Comparison of ENCODE assay signal across 17 cellular contexts in the genomic region with DNA sequence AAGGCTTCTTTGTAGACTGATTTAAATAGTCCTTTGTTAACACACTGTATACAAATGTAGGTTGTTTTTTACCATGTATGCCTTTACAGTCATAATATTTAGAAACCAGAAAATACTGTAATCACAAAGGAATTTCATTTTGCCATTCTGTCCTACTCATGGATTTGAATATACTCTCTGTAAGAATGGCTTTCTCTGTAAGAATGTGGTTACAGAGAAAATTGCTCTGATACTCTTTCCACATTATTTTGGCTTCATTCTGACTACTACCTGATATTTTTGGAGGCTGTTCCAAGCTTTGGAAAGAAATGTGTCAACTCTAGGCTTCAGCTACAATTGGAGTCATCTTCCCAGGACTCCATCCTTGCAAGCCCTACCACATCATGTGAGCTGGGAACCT. TPM values are rescaled to one million over a fixed set of nuclear protein-coding genes. Genes with fewer than 3 reads are reported as not detected.
DNase-seq lines count a peak whose midpoint lies in the region; ATAC-seq and TF ChIP-seq lines count a peak whose summit lies in the region.
"Had no signal": no experiment of that assay in that cellular context is flagged by ENCODE, and none has a peak within 500 bp of the region (broad histone marks: within the 10 kb centered on the region; RNA-seq: fewer than 3 reads in every experiment).

No MANE protein-coding gene starts in this region.

- no peak overlapping the region for H3K27ac ChIP-seq in RWPE2 (ENCODE audit: poor library complexity, severe bottlenecking)
- H3K27ac ChIP-seq: C4-2B, PC-9, SJCRH30 had no signal

- TF ChIP-seq CTCF in RWPE2 (IDR thresholded peaks at IDR 0.05; ENCODE audit: poor library complexity, severe bottlenecking), result no peak

- H3K9me3 ChIP-seq in RWPE2 (ENCODE audit: severe bottlenecking), result no peaks in the 10 kb centered on the region
- H3K9me3 ChIP-seq: SJCRH30 had no signal

- ATAC-seq in RWPE2 (ENCODE audit: low read depth) (peak; percentile 23; the same call in 1 of the 3 replicates), GM18502 (IDR thresholded peaks at IDR 0.05; ENCODE audit: poor library complexity, unreplicated experiment) (no peak), left cardiac atrium (no peak)
- ATAC-seq: HCT116 had no signal

- H3K36me3 ChIP-seq in RWPE2 (ENCODE audit: low read depth), result no peaks in the 10 kb centered on the region
- H3K36me3 ChIP-seq: SJCRH30 had no signal

- in situ Hi-C loops in ACHN (cut with HindIII; ENCODE audit: low pct_ligation_motif_present, low pct_unique_long_range_greater_than_20kb, low sequenced_read_pairs), result no loop called here

- H3K27me3 ChIP-seq in RWPE2 (ENCODE audit: insufficient read depth, poor library complexity, severe bottlenecking), result no peaks in the 10 kb centered on the region
- H3K27me3 ChIP-seq: SJCRH30 had no signal

- no peak overlapping the region for H3K4me3 ChIP-seq in RWPE2 (ENCODE audit: severe bottlenecking)
- H3K4me3 ChIP-seq: PC-9, SJCRH30 had no signal

- intact Hi-C loops in left cardiac atrium (cut with DNase I), result no loop called here

- no peaks in the 10 kb centered on the region for H3K4me1 ChIP-seq in RWPE2 (ENCODE audit: insufficient read depth, poor library complexity, severe bottlenecking)
- H3K4me1 ChIP-seq: SJCRH30 had no signal

- peak; percentile 52 for DNase-seq in AG08395 (ENCODE audit: low spot score)
- peak; percentile 60 for DNase-seq in HCEC 1CT
- DNase-seq in RWPE2 (ENCODE audit: low spot score), result no peak
- DNase-seq in fibroblast of peridontal ligament (ENCODE audit: extremely low read depth), result peak; percentile 63
- DNase-seq in left cardiac atrium, result no peak
- DNase-seq in ACHN, result no peak
- DNase-seq: AML-193, DND-41, MV-4-11, NCI-H187, NCI-H2107, NCI-H510A treated with DMSO at 0.1 percent for 48 hours, PC-9, SJCRH30 had no signal

RNA-seq across cellular contexts. Expression of a gene that starts 23.5 kb away (rescaled TPM):
- 1 to 10 TPM in 1 of 2 donors, under 1 TPM in 1; 0.44 to 1.2 TPM for total RNA-seq in left cardiac atrium
- total RNA-seq: PC-9 had no signal

Comparison
In these comparisons a context has a peak if more than half of its experiments do, and no peak if none do; other contexts are left out.
1. DNase-seq: peak in AG08395 (single experiment), HCEC 1CT (single experiment) and fibroblast of peridontal ligament (single experiment); none in RWPE2 (single experiment), left cardiac atrium (single experiment) and ACHN (single experiment).